In the genomic region with DNA sequence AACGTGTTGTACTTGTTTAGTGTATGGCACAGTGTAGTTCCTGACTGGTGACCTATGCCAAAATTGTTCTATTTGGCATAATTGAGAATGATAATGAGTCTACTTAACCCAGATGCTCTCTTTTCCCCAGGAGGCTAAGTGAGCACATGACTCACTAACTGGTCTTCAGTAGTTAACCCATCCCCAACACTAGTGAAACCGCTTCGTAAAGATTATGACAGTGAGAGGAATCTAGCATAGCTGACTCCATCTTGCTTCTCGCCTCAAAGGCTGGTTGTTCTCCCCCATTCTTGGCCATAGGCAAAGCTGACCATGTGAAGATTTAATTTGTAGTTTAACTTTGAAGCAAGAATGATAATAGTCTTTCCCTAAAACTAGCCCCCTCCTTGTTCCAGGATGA, we compare ENCODE assay signal across 9 cellular contexts.
"Had no signal": no experiment of that assay in that cellular context is flagged by ENCODE, and none has a peak within 500 bp of the region (broad histone marks: within the 10 kb centered on the region; RNA-seq: fewer than 3 reads in every experiment).

No MANE protein-coding gene starts in this region.

- H3K4me3 Mint-ChIP-seq: GM23338, H9, HFFc6, IgD-negative memory B cell had no signal

- H3K36me3 Mint-ChIP-seq: IgD-negative memory B cell had no signal

- DNase-seq: H9, HCEC 1CT, HFFc6, KG1 had no signal

- H3K4me2 ChIP-seq: GM23338 had no signal

- FAIRE-seq: H1, H54, HTR-8/SVneo had no signal

- H3K9me3 Mint-ChIP-seq: GM23338, H9, HFFc6, IgD-negative memory B cell had no signal

- H3K4me3 ChIP-seq: GM23338 had no signal

- H3K4me1 Mint-ChIP-seq: IgD-negative memory B cell had no signal

- H3K27ac Mint-ChIP-seq: GM23338, H9, HFFc6, IgD-negative memory B cell had no signal
